Comparison of ENCODE assay signal across 8 cellular contexts in the genomic region with DNA sequence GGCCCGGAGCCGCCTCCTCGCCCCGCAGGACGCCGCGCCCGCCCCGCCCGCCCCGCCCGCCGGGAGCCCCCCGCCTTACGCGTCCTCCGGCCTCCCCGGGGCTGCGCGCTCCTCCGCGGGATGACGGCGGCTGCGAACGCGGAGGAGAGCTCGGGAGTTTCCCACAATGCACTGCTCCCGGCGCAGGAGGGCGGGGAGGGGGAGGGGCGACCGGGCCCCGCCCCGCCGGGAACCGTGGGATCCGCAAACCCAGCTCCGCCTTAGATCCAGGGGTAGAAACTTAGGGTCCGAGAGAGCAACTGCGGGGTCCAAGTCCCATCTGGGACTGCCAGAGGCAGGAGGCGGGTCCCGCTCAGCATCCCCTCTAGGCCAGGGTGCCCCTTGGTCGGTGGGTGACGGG. TPM values are rescaled to one million over a fixed set of nuclear protein-coding genes. Genes with fewer than 3 reads are reported as not detected.
DNase-seq lines count a peak whose midpoint lies in the region; ATAC-seq, FAIRE-seq and TF ChIP-seq lines count a peak whose summit lies in the region.

A gene (minus strand): TSS at position 140 of the 400 bp plus-strand sequence. CDS start 1,514 bp downstream, outside the sequence.

- DNase-seq in COR-L47 (lab: John Stamatoyannopoulos, UW) (peak; percentile 50), NCI-H1105 (lab: John Stamatoyannopoulos, UW) (peak; percentile 70), adipocyte (ENCODE audit: low read depth) (peak; percentile 73), lung microvascular endothelial cell (ENCODE audit: low read depth in 2 of 2) (peak; percentile 34 to 45), vagina (ENCODE audit: extremely low spot score in 2 of 2) (no peak), HTR-8/SVneo (ENCODE audit: insufficient read length, low spot score) (no peak), chondrocyte (ENCODE audit: low spot score) (no peak)

- H3K27me3 Mint-ChIP-seq in chondrocyte (ENCODE audit: low read depth), result no peaks in the 10 kb centered on the region

- H3K9me3 Mint-ChIP-seq in chondrocyte (ENCODE audit: low read depth), result no peaks in the 10 kb centered on the region

- intact Hi-C loops in vagina (cut with DNase I), result no loop called here

- no peak for ATAC-seq in GM19023 (IDR thresholded peaks at IDR 0.05; ENCODE audit: unreplicated experiment)

- H3K27me3 ChIP-seq in adipocyte (replicated peaks; ENCODE audit: control insufficient read depth, insufficient read depth, low read length) (no peaks in the 10 kb centered on the region), vagina (no peaks in the 10 kb centered on the region)

- no peak for TF ChIP-seq POLR2A in vagina (IDR thresholded peaks at IDR 0.05)

- H3K4me1 Mint-ChIP-seq in chondrocyte (ENCODE audit: low read depth), result no peaks in the 10 kb centered on the region

- H3K4me3 ChIP-seq in adipocyte (ENCODE audit: low read length), result no peak within 1 kb of the TSS
- H3K4me3 ChIP-seq in vagina, result peak within 1 kb of the TSS in 1 of 2 donors; percentile 21

- H3K9me3 ChIP-seq in adipocyte (ENCODE audit: control insufficient read depth, low read length) (no peaks in the 10 kb centered on the region), vagina (no peaks in the 10 kb centered on the region)

- H3K4me3 Mint-ChIP-seq in chondrocyte (ENCODE audit: unreplicated experiment), result no peak within 1 kb of the TSS

- peaks cover 9% of the 10 kb centered on the region for H3K4me1 ChIP-seq in adipocyte (ENCODE audit: control insufficient read depth, insufficient read depth, low read length)
- H3K4me1 ChIP-seq in vagina, result peaks cover 21% of the 10 kb centered on the region

- H3K36me3 ChIP-seq in adipocyte (ENCODE audit: control insufficient read depth, insufficient read depth, low read length, severe bottlenecking), result peaks cover 7% of the 10 kb centered on the region
- no peaks in the 10 kb centered on the region for H3K36me3 ChIP-seq in vagina

- peaks cover under 1% of the 10 kb centered on the region for H3K36me3 Mint-ChIP-seq in chondrocyte (ENCODE audit: low read depth)

- H3K27ac ChIP-seq in vagina, result no peak within 1 kb of the TSS

- H3K9ac ChIP-seq in adipocyte (ENCODE audit: low read length), result peak within 1 kb of the TSS; percentile 20

- no peak for FAIRE-seq in HTR-8/SVneo (lab: Jason Lieb, UNC)

- H3K27ac Mint-ChIP-seq in chondrocyte (ENCODE audit: unreplicated experiment), result no peak within 1 kb of the TSS

- TF ChIP-seq CTCF in vagina (IDR thresholded peaks at IDR 0.05) (no peak), chondrocyte (IDR thresholded peaks at IDR 0.05) (no peak)

RNA-seq across cellular contexts. Expression of the gene that starts here (rescaled TPM):
- total RNA-seq in lung microvascular endothelial cell (under 0.01 TPM in 2 replicates), vagina (1.7 TPM), chondrocyte (0.20 to 0.67 TPM (median 0.41 TPM) in 3 replicates)

Comparison
In these comparisons a context has a peak if more than half of its experiments do, and no peak if none do; other contexts are left out.
1. Peak in DNase-seq in lung microvascular endothelial cell; RNA of the gene not detected or under 1 TPM.
2. DNase-seq: peak in COR-L47 (single experiment), NCI-H1105 (single experiment) and adipocyte (single experiment); none in vagina (0 of 2), HTR-8/SVneo (single experiment) and chondrocyte (single experiment).